Comparison of ENCODE assay signal across 8 cellular contexts in genomic region chr2:9142551-9143263, GRCh38.
DNase-seq lines count a peak whose midpoint lies in the region; ATAC-seq and TF ChIP-seq lines count a peak whose summit lies in the region.

No MANE protein-coding gene starts in this region.

- POLR2A ChIA-PET in activated B cell treated with CpG ODN at 0.5 μM for 24 hours (lab: Charles Lee), result interaction anchor here (0.6 kb wide), 1 partner anchor 307 kb away, joined by 4 read pairs; no protein-coding TSS in a partner anchor

- intact Hi-C loops in activated B cell treated with CpG ODN at 0.5 μM for 24 hours (cut with micrococcal nuclease), result loop anchor here (1.0 to 2.0 kb wide), 3 partner anchors 281 to 906 kb away; partner anchors contain the start of genes CPSF3 and ITGB1BP1

- DNase-seq in DMS53 (lab: John Stamatoyannopoulos, UW) (peak; percentile 66), DMS53 treated with DMSO at 0.1 percent for 48 hours (lab: John Stamatoyannopoulos, UW; ENCODE audit: unreplicated experiment) (no peak), NCI-H2171 treated with DMSO at 0.1 percent for 48 hours (lab: John Stamatoyannopoulos, UW) (peak; percentile 69), activated B cell treated with CpG ODN at 0.5 μM for 24 hours (peak; percentile 74), caudate nucleus (lab: John Stamatoyannopoulos, UW) (peak in 60 of 61 donors; percentile 18 to 88 (median 72)), iris pigment epithelial cell (ENCODE audit: low read depth) (peak; percentile 85)
- DNase-seq in stimulated activated CD4-positive, alpha-beta T cell treated with anti-CD3 and anti-CD28 coated beads, Interleukin-12 subunit alpha, Interleukin-12 subunit beta, amount 100 ng/mL, for 24 hours (ENCODE audit: low read depth in 2 of 2), result peak; percentile 75 to 83

- no peaks in the 10 kb centered on the region for H3K9me3 Mint-ChIP-seq in activated B cell treated with CpG ODN at 0.5 μM for 24 hours

- peak; percentile 88 for ATAC-seq in HG02759 (IDR thresholded peaks at IDR 0.05; ENCODE audit: unreplicated experiment)
- peak; percentile 91 for ATAC-seq in activated B cell treated with CpG ODN at 0.5 μM for 24 hours (ENCODE audit: low read depth)

- H3K27me3 Mint-ChIP-seq in activated B cell treated with CpG ODN at 0.5 μM for 24 hours, result peaks cover 16% of the 10 kb centered on the region

- CTCF ChIA-PET in activated B cell treated with CpG ODN at 0.5 μM for 24 hours (lab: Charles Lee), result interaction anchor here (1.1 kb wide), 1 partner anchor 1433 kb away, joined by 3 read pairs; no protein-coding TSS in a partner anchor

- H3K27ac ChIP-seq in caudate nucleus (ENCODE audit: low read depth, low read length), result no peak overlapping the region

- peak overlapping the region; percentile 11 for H3K4me3 Mint-ChIP-seq in activated B cell treated with CpG ODN at 0.5 μM for 24 hours

- no peaks in the 10 kb centered on the region for H3K36me3 Mint-ChIP-seq in activated B cell treated with CpG ODN at 0.5 μM for 24 hours (ENCODE audit: low read depth)

- peaks cover 6% of the 10 kb centered on the region for H3K4me1 Mint-ChIP-seq in activated B cell treated with CpG ODN at 0.5 μM for 24 hours

- no peak for TF ChIP-seq CTCF in activated B cell treated with CpG ODN at 0.5 μM for 24 hours (IDR thresholded peaks at IDR 0.05)

- no peak overlapping the region for H3K27ac Mint-ChIP-seq in activated B cell treated with CpG ODN at 0.5 μM for 24 hours
